Comparison of ENCODE assay signal across 1 cellular context in genomic region chr2:240898108-240898730, GRCh38.
TF ChIP-seq lines count a peak whose summit lies in the region.

No MANE protein-coding gene starts in this region.

TF ChIP-seq in H1, 55 proteins besides CTCF, POLR2A, EP300 and RAD21:
- TF ChIP-seq RXRA (IDR thresholded peaks at IDR 0.05; ENCODE audit: insufficient read depth, low read depth, low read length) (no peak), TBP (IDR thresholded peaks at IDR 0.05; ENCODE audit: low read depth, low read length) (no peak), CHD1 (IDR thresholded peaks at IDR 0.05; ENCODE audit: low read depth, low read length) (no peak), CTBP2 (IDR thresholded peaks at IDR 0.05; ENCODE audit: borderline replicate concordance, insufficient read depth, insufficient read length, low read length) (no peak), SP1 (IDR thresholded peaks at IDR 0.05; ENCODE audit: low read depth, low read length) (no peak), SP2 (IDR thresholded peaks at IDR 0.05; ENCODE audit: low read length) (no peak), SIRT6 (IDR thresholded peaks at IDR 0.05; ENCODE audit: low read length) (no peak), POLR2AphosphoS5 (IDR thresholded peaks at IDR 0.05; ENCODE audit: low read depth, low read length) (no peak), SIX5 (IDR thresholded peaks at IDR 0.05; ENCODE audit: low read depth, low read length) (no peak), KDM1A (IDR thresholded peaks at IDR 0.05; ENCODE audit: borderline replicate concordance, low read length) (no peak), SUZ12 (IDR thresholded peaks at IDR 0.05; ENCODE audit: low read length) (no peak), EGR1 (IDR thresholded peaks at IDR 0.05; ENCODE audit: borderline replicate concordance, low read depth, low read length) (no peak)
- TF ChIP-seq, protein P1, sequence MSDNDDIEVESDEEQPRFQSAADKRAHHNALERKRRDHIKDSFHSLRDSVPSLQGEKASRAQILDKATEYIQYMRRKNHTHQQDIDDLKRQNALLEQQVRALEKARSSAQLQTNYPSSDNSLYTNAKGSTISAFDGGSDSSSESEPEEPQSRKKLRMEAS (IDR thresholded peaks at IDR 0.05): no peak
TF ChIP-seq in H1: peak in this region for 0.
